In genomic region chr20:37363221-37364012, GRCh38 we compare ENCODE assay signal across 2 cellular contexts.
TF ChIP-seq lines count a peak whose summit lies in the region.

No MANE protein-coding gene starts in this region.

TF ChIP-seq in WTC11, 78 proteins besides CTCF, POLR2A, EP300 and RAD21:
- TF ChIP-seq, protein P1, sequence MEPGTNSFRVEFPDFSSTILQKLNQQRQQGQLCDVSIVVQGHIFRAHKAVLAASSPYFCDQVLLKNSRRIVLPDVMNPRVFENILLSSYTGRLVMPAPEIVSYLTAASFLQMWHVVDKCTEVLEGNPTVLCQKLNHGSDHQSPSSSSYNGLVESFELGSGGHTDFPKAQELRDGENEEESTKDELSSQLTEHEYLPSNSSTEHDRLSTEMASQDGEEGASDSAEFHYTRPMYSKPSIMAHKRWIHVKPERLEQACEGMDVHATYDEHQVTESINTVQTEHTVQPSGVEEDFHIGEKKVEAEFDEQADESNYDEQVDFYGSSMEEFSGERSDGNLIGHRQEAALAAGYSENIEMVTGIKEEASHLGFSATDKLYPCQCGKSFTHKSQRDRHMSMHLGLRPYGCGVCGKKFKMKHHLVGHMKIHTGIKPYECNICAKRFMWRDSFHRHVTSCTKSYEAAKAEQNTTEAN (CRISPR knock-in tag; IDR thresholded peaks at IDR 0.05) = no peak
- TF ChIP-seq HMGA2 (CRISPR knock-in tag; IDR thresholded peaks at IDR 0.05) = no peak
- TF ChIP-seq GTF2I (CRISPR knock-in tag; conservative IDR thresholded peaks at IDR 0.05) = no peak
- TF ChIP-seq ARID4B (CRISPR knock-in tag; IDR thresholded peaks at IDR 0.05; ENCODE audit: borderline replicate concordance) = no peak
- no peak for TF ChIP-seq JAZF1 (CRISPR knock-in tag; IDR thresholded peaks at IDR 0.05)
- no peak for TF ChIP-seq ZNF121 (CRISPR knock-in tag; IDR thresholded peaks at IDR 0.05)
- no peak for TF ChIP-seq ZNF423 (CRISPR knock-in tag; IDR thresholded peaks at IDR 0.05)
- TF ChIP-seq, protein P2, sequence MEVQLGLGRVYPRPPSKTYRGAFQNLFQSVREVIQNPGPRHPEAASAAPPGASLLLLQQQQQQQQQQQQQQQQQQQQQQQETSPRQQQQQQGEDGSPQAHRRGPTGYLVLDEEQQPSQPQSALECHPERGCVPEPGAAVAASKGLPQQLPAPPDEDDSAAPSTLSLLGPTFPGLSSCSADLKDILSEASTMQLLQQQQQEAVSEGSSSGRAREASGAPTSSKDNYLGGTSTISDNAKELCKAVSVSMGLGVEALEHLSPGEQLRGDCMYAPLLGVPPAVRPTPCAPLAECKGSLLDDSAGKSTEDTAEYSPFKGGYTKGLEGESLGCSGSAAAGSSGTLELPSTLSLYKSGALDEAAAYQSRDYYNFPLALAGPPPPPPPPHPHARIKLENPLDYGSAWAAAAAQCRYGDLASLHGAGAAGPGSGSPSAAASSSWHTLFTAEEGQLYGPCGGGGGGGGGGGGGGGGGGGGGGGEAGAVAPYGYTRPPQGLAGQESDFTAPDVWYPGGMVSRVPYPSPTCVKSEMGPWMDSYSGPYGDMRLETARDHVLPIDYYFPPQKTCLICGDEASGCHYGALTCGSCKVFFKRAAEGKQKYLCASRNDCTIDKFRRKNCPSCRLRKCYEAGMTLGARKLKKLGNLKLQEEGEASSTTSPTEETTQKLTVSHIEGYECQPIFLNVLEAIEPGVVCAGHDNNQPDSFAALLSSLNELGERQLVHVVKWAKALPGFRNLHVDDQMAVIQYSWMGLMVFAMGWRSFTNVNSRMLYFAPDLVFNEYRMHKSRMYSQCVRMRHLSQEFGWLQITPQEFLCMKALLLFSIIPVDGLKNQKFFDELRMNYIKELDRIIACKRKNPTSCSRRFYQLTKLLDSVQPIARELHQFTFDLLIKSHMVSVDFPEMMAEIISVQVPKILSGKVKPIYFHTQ (CRISPR knock-in tag; IDR thresholded peaks at IDR 0.05) = no peak
- no peak for TF ChIP-seq ELF4 (CRISPR knock-in tag; IDR thresholded peaks at IDR 0.05; ENCODE audit: low read depth)
- TF ChIP-seq, protein P3, sequence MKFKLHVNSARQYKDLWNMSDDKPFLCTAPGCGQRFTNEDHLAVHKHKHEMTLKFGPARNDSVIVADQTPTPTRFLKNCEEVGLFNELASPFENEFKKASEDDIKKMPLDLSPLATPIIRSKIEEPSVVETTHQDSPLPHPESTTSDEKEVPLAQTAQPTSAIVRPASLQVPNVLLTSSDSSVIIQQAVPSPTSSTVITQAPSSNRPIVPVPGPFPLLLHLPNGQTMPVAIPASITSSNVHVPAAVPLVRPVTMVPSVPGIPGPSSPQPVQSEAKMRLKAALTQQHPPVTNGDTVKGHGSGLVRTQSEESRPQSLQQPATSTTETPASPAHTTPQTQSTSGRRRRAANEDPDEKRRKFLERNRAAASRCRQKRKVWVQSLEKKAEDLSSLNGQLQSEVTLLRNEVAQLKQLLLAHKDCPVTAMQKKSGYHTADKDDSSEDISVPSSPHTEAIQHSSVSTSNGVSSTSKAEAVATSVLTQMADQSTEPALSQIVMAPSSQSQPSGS (CRISPR knock-in tag; IDR thresholded peaks at IDR 0.05; ENCODE audit: borderline replicate concordance, low read depth) = no peak
- no peak for TF ChIP-seq ZNF263 (CRISPR knock-in tag; IDR thresholded peaks at IDR 0.05; ENCODE audit: low read depth)
- no peak for TF ChIP-seq JUN (CRISPR knock-in tag; IDR thresholded peaks at IDR 0.05)
- TF ChIP-seq ZNF396 (CRISPR knock-in tag; IDR thresholded peaks at IDR 0.05; ENCODE audit: borderline replicate concordance) = no peak
- TF ChIP-seq, protein P4, sequence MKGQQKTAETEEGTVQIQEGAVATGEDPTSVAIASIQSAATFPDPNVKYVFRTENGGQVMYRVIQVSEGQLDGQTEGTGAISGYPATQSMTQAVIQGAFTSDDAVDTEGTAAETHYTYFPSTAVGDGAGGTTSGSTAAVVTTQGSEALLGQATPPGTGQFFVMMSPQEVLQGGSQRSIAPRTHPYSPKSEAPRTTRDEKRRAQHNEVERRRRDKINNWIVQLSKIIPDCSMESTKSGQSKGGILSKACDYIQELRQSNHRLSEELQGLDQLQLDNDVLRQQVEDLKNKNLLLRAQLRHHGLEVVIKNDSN (CRISPR knock-in tag; IDR thresholded peaks at IDR 0.05) = no peak
- no peak for TF ChIP-seq SP1 (CRISPR knock-in tag; conservative IDR thresholded peaks at IDR 0.05)
- TF ChIP-seq CREM (CRISPR knock-in tag; IDR thresholded peaks at IDR 0.05) = no peak
- no peak for TF ChIP-seq CBFB (CRISPR knock-in tag; IDR thresholded peaks at IDR 0.05; ENCODE audit: low read depth)
- no peak for TF ChIP-seq TCF7 (CRISPR knock-in tag; IDR thresholded peaks at IDR 0.05; ENCODE audit: low read depth)
TF ChIP-seq in WTC11: peak in this region for 0.

TF ChIP-seq in HepG2, 621 proteins besides CTCF, POLR2A, EP300 and RAD21:
- peak; percentile 9 for TF ChIP-seq HNRNPLL (IDR thresholded peaks at IDR 0.05; ENCODE audit: low read depth, low read length, poor library complexity, severe bottlenecking)
- no peak for TF ChIP-seq ZNF580 (CRISPR knock-in tag; IDR thresholded peaks at IDR 0.05; ENCODE audit: borderline replicate concordance, low read depth)
- TF ChIP-seq RBM22 (optimal IDR thresholded peaks at IDR 0.05; ENCODE audit: low read length) = peak; percentile 82
- TF ChIP-seq ZNF629 (CRISPR knock-in tag; conservative IDR thresholded peaks at IDR 0.05) = no peak
- TF ChIP-seq, protein P5, sequence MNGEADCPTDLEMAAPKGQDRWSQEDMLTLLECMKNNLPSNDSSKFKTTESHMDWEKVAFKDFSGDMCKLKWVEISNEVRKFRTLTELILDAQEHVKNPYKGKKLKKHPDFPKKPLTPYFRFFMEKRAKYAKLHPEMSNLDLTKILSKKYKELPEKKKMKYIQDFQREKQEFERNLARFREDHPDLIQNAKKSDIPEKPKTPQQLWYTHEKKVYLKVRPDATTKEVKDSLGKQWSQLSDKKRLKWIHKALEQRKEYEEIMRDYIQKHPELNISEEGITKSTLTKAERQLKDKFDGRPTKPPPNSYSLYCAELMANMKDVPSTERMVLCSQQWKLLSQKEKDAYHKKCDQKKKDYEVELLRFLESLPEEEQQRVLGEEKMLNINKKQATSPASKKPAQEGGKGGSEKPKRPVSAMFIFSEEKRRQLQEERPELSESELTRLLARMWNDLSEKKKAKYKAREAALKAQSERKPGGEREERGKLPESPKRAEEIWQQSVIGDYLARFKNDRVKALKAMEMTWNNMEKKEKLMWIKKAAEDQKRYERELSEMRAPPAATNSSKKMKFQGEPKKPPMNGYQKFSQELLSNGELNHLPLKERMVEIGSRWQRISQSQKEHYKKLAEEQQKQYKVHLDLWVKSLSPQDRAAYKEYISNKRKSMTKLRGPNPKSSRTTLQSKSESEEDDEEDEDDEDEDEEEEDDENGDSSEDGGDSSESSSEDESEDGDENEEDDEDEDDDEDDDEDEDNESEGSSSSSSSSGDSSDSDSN (CRISPR knock-in tag; IDR thresholded peaks at IDR 0.05) = 0 out of 2 replicates have a peak, but pooled peaks have one; percentile 12
- no peak for TF ChIP-seq GFI1 (CRISPR knock-in tag; IDR thresholded peaks at IDR 0.05; ENCODE audit: borderline replicate concordance)
- peak; percentile 72 for TF ChIP-seq AGO2 (optimal IDR thresholded peaks at IDR 0.05; ENCODE audit: low read depth, low read length)
- TF ChIP-seq ZBTB21 (CRISPR knock-in tag; IDR thresholded peaks at IDR 0.05) = no peak
- TF ChIP-seq CBX1 (IDR thresholded peaks at IDR 0.05; ENCODE audit: low read depth) = no peak
TF ChIP-seq in HepG2: peak in this region for 4.
